Comparison of ENCODE assay signal across 34 cellular contexts in the genomic region with DNA sequence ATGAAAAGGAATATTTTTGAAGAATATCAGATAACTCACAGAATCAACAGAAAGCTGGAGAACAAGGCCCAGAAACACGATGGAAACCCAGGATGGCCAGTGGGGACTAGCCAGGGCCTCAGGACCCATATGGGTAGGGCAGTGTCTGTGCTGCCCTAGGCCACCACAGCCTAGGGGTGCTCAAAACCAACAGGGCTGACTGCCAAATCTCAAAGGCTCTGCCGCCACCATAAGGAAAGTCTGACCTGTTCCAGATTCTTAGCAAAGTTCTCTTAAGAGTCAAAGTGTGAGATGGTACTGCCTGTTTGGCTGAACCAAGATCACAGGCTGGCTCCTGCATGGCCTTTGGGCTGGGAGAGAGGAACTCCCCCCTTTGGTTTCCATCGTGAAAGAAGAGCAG.
"Had no signal": no experiment of that assay in that cellular context is flagged by ENCODE, and none has a peak within 500 bp of the region (broad histone marks: within the 10 kb centered on the region; RNA-seq: fewer than 3 reads in every experiment).

No MANE protein-coding gene starts in this region.

- ATAC-seq: activated CD8-positive, alpha-beta T cell treated with anti-CD3 and anti-CD28 coated beads for 36 hours; activated naive CD4-positive, alpha-beta T cell treated with anti-CD3 and anti-CD28 coated beads, Interleukin-2, amount 50 U/mL, for 72 hours; activated T-cell treated with anti-CD3 and anti-CD28 coated beads, Interleukin-2, amount 50 U/mL, for 4 hours; activated T-cell treated with anti-CD3 and anti-CD28 coated beads, Interleukin-2, amount 50 U/mL, for 72 hours; activated T-helper 17 cell treated with anti-CD3 and anti-CD28 coated beads, Interleukin-2, amount 50 U/mL, for 72 hours; body of pancreas had no signal

- H3K27me3 Mint-ChIP-seq: activated CD8-positive, alpha-beta T cell treated with anti-CD3 and anti-CD28 coated beads for 36 hours had no signal

- H3K36me3 Mint-ChIP-seq: activated CD4-positive, alpha-beta memory T cell treated with anti-CD3 and anti-CD28 coated beads for 36 hours; activated naive CD4-positive, alpha-beta T cell treated with anti-CD3 and anti-CD28 coated beads, Interleukin-2, amount 50 U/mL, for 72 hours; activated naive CD8-positive, alpha-beta T cell treated with anti-CD3 and anti-CD28 coated beads for 36 hours had no signal

- H3K4me3 Mint-ChIP-seq: activated B cell treated with CpG ODN at 0.5 μM for 24 hours; activated CD4-positive, alpha-beta memory T cell treated with anti-CD3 and anti-CD28 coated beads for 36 hours; activated CD8-positive, alpha-beta T cell treated with anti-CD3 and anti-CD28 coated beads for 36 hours; activated naive CD4-positive, alpha-beta T cell treated with anti-CD3 and anti-CD28 coated beads for 36 hours; activated naive CD8-positive, alpha-beta T cell treated with anti-CD3 and anti-CD28 coated beads for 36 hours; activated T-cell treated with anti-CD3 and anti-CD28 coated beads, Interleukin-2, amount 50 U/mL, for 4 hours; activated T-cell treated with anti-CD3 and anti-CD28 coated beads, Interleukin-2, amount 50 U/mL, for 72 hours; activated T-helper 1 cell treated with anti-CD3 and anti-CD28 coated beads, Interleukin-12 subunit alpha, Interleukin-12 subunit beta, Interleukin-2, Interleukin-4 antibody, amounts not matched to agents 30 ng/mL and 10 ng/mL and 1 ng/mL, durations not matched to agents 14 hours and 24 hours and 36 hours; activated T-helper 17 cell treated with anti-CD3 and anti-CD28 coated beads, Interleukin-2, amount 50 U/mL, for 72 hours; T-helper 1 cell treated with Interleukin-12 subunit alpha and Interleukin-12 subunit beta and Interleukin-4 antibody, amounts not matched to agents 30 μg/mL and 1 μg/mL, for 36 hours; T-helper 2 cell treated with Interferon-gamma antibody and Interleukin-4, amounts not matched to agents 5 μg/mL and 100 μg/mL, for 36 hours had no signal

- H3K9me3 ChIP-seq: body of pancreas had no signal

- H3K27ac Mint-ChIP-seq: activated B cell treated with CpG ODN at 0.5 μM for 24 hours; activated CD4-positive, alpha-beta memory T cell treated with anti-CD3 and anti-CD28 coated beads for 36 hours; activated CD8-positive, alpha-beta T cell treated with anti-CD3 and anti-CD28 coated beads for 36 hours; activated naive CD4-positive, alpha-beta T cell treated with anti-CD3 and anti-CD28 coated beads for 36 hours; activated naive CD4-positive, alpha-beta T cell treated with anti-CD3 and anti-CD28 coated beads, Interleukin-2, amount 50 U/mL, for 72 hours; activated naive CD8-positive, alpha-beta T cell treated with anti-CD3 and anti-CD28 coated beads for 36 hours; activated T-cell treated with anti-CD3 and anti-CD28 coated beads, Interleukin-2, amount 50 U/mL, for 72 hours; activated T-helper 1 cell treated with anti-CD3 and anti-CD28 coated beads, Interleukin-12 subunit alpha, Interleukin-12 subunit beta, Interleukin-2, Interleukin-4 antibody, amounts not matched to agents 30 ng/mL and 10 ng/mL and 1 ng/mL, durations not matched to agents 14 hours and 24 hours and 36 hours; activated T-helper 17 cell treated with anti-CD3 and anti-CD28 coated beads, Interleukin-2, amount 50 U/mL, for 72 hours; T-helper 1 cell treated with Interleukin-12 subunit alpha and Interleukin-12 subunit beta and Interleukin-4 antibody, amounts not matched to agents 30 μg/mL and 1 μg/mL, for 36 hours; T-helper 2 cell treated with Interferon-gamma antibody and Interleukin-4, amounts not matched to agents 5 μg/mL and 100 μg/mL, for 36 hours had no signal

- H3K9me3 Mint-ChIP-seq: T-helper 1 cell treated with Interleukin-12 subunit alpha and Interleukin-12 subunit beta and Interleukin-4 antibody, amounts not matched to agents 30 μg/mL and 1 μg/mL, for 36 hours; T-helper 2 cell treated with Interferon-gamma antibody and Interleukin-4, amounts not matched to agents 5 μg/mL and 100 μg/mL, for 36 hours had no signal

- H3K27me3 ChIP-seq: adrenal gland, body of pancreas, brain microvascular endothelial cell, breast epithelium had no signal

- DNase-seq: activated B cell treated with CpG ODN at 0.5 μM for 24 hours; activated CD4-positive, alpha-beta memory T cell treated with anti-CD3 and anti-CD28 coated beads for 36 hours; activated CD4-positive, alpha-beta T cell treated with anti-CD3 and anti-CD28 coated beads for 48 hours; activated CD4-positive, alpha-beta T cell treated with anti-CD3 and anti-CD28 coated beads, Interleukin-2, amount 50 U/mL, for 1 hour; activated CD4-positive, alpha-beta T cell treated with anti-CD3 and anti-CD28 coated beads, Interleukin-2, amount 50 U/mL, for 4 hours; activated CD4-positive, CD25-positive, alpha-beta regulatory T cell treated with anti-CD3 and anti-CD28 coated beads, Interleukin-2, amount 50 U/mL, for 72 hours; activated CD8-positive, alpha-beta memory T cell treated with anti-CD3 and anti-CD28 coated beads, Interleukin-2, amount 50 U/mL, for 4 hours; activated CD8-positive, alpha-beta T cell treated with anti-CD3 and anti-CD28 coated beads for 36 hours; activated effector memory CD4-positive, alpha-beta T cell treated with anti-CD3 and anti-CD28 coated beads, Interleukin-2, amount 50 U/mL, for 16 hours; activated gamma-delta T cell treated with Interleukin-2 at 50 U/mL for 16 hours; activated naive CD4-positive, alpha-beta T cell; activated naive CD4-positive, alpha-beta T cell treated with anti-CD3 and anti-CD28 coated beads for 36 hours; activated naive CD4-positive, alpha-beta T cell treated with anti-CD3 and anti-CD28 coated beads, Interleukin-2, amount 50 U/mL, for 16 hours; activated naive CD8-positive, alpha-beta T cell treated with anti-CD3 and anti-CD28 coated beads for 36 hours; activated T-cell treated with anti-CD3 and anti-CD28 coated beads for 4 hours; activated T-cell treated with anti-CD3 and anti-CD28 coated beads, Interleukin-2, amount 50 U/mL, for 1 hour; activated T-cell treated with anti-CD3 and anti-CD28 coated beads, Interleukin-2, amount 50 U/mL, for 4 hours; activated T-cell treated with anti-CD3 and anti-CD28 coated beads, Interleukin-2, amount 50 U/mL, for 72 hours; adrenal gland; amniotic stem cell; aorta; body of pancreas; brain microvascular endothelial cell; central memory CD4-positive, alpha-beta T cell; T-helper 1 cell; T-helper 2 cell; T-helper 9 cell had no signal

- H3K4me3 ChIP-seq: adrenal gland, body of pancreas, breast epithelium had no signal

- H3K4me1 ChIP-seq: adrenal gland, body of pancreas, breast epithelium had no signal

- H3K36me3 ChIP-seq: adrenal gland, brain microvascular endothelial cell, breast epithelium had no signal

- H3K27ac ChIP-seq: adrenal gland, body of pancreas, brain microvascular endothelial cell, breast epithelium, VCaP had no signal

- H3K4me1 Mint-ChIP-seq: activated B cell treated with CpG ODN at 0.5 μM for 24 hours; activated naive CD8-positive, alpha-beta T cell treated with anti-CD3 and anti-CD28 coated beads for 36 hours; activated T-helper 17 cell treated with anti-CD3 and anti-CD28 coated beads, Interleukin-2, amount 50 U/mL, for 72 hours had no signal
